ENCODE assay signal across 15 cellular contexts in the genomic region with DNA sequence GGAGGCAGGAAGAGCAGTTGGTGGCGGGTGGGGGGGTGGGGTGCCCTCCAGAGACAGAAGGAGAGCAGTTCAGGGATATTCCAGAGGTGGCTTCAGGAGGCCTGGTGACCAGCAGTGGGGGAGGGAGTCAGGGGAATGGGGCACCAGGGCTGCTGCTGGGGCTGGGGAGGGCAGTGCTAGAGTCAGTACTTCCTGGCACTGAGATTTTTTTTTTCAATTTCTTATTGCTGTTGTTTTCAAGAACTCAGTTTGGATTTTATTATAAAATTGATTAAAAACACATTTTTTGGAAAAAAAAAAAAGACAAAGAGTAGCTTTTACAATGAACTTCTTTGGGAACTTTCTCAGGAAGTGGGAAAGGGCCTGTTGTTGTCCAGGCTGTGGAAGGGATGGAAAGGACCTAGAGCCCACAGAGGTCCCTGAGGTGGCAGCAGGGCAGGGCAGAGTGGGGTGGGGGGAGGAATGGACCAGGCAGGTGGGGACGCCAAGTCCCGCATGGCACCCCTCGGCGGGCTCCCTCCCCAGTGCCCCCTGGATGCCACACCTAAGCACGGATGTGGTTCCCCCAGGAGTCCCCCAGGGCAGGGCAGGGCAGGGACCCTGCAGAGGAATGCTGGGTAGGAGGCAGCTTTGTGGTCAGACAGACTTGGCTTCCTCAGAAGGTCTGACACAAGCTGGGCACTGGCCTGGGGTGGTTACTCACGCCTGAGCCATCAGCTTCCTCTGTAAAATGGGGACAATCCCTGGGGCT. TPM values are rescaled to one million over a fixed set of nuclear protein-coding genes. Genes with fewer than 3 reads are reported as not detected.
DNase-seq lines count a peak whose midpoint lies in the region; ATAC-seq and TF ChIP-seq lines count a peak whose summit lies in the region.
"Had no signal": no experiment of that assay in that cellular context is flagged by ENCODE, and none has a peak within 500 bp of the region (broad histone marks: within the 10 kb centered on the region; RNA-seq: fewer than 3 reads in every experiment).

No MANE protein-coding gene starts in this region.

- WGBS in upper lobe of left lung, 2 donors: 51 to 71% methylated on average over 4 to 7 of the region's 7 CpGs

- H3K4me3 ChIP-seq in RWPE2 (ENCODE audit: severe bottlenecking): no peak overlapping the region
- no peak overlapping the region for H3K4me3 ChIP-seq in fibroblast of lung (replicated peaks in 1 of 4; ENCODE audit: control extremely low read depth in 1 of 4, insufficient read depth in 1 of 4, low read depth in 3 of 4, low read length in 4 of 4)
- no peak overlapping the region for H3K4me3 ChIP-seq in upper lobe of left lung

- no peak overlapping the region for H3K4me3 Mint-ChIP-seq in activated CD4-positive, alpha-beta memory T cell treated with anti-CD3 and anti-CD28 coated beads for 36 hours
- H3K4me3 Mint-ChIP-seq: endodermal cell; natural killer cell; T-helper 1 cell treated with Interleukin-12 subunit alpha and Interleukin-12 subunit beta and Interleukin-4 antibody, amounts not matched to agents 30 μg/mL and 1 μg/mL, for 36 hours had no signal

- H3K27me3 ChIP-seq in RWPE2 (ENCODE audit: insufficient read depth, poor library complexity, severe bottlenecking) (no peaks in the 10 kb centered on the region), fibroblast of lung (ENCODE audit: control insufficient read depth, insufficient read depth, low read length) (no peaks in the 10 kb centered on the region), upper lobe of left lung (no peaks in the 10 kb centered on the region)

- no peak overlapping the region for H3K27ac Mint-ChIP-seq in activated CD4-positive, alpha-beta memory T cell treated with anti-CD3 and anti-CD28 coated beads for 36 hours
- H3K27ac Mint-ChIP-seq: endodermal cell; natural killer cell; T-helper 1 cell treated with Interleukin-12 subunit alpha and Interleukin-12 subunit beta and Interleukin-4 antibody, amounts not matched to agents 30 μg/mL and 1 μg/mL, for 36 hours had no signal

- H3K4me1 Mint-ChIP-seq in activated CD4-positive, alpha-beta memory T cell treated with anti-CD3 and anti-CD28 coated beads for 36 hours (ENCODE audit: low read depth): no peaks in the 10 kb centered on the region
- H3K4me1 Mint-ChIP-seq: endodermal cell had no signal

- H3K9me3 Mint-ChIP-seq in activated CD4-positive, alpha-beta memory T cell treated with anti-CD3 and anti-CD28 coated beads for 36 hours: no peaks in the 10 kb centered on the region
- H3K9me3 Mint-ChIP-seq: endodermal cell; natural killer cell; T-helper 1 cell treated with Interleukin-12 subunit alpha and Interleukin-12 subunit beta and Interleukin-4 antibody, amounts not matched to agents 30 μg/mL and 1 μg/mL, for 36 hours had no signal

- no peaks in the 10 kb centered on the region for H4K20me1 ChIP-seq in fibroblast of lung (ENCODE audit: control insufficient read depth, extremely low read depth, insufficient read depth, low read length)

- H3K9ac ChIP-seq in fibroblast of lung (ENCODE audit: insufficient read depth, low read length): no peak overlapping the region

- no peak for TF ChIP-seq POLR2A in upper lobe of left lung (IDR thresholded peaks at IDR 0.05)

- peak; percentile 40 for ATAC-seq in RWPE2 (ENCODE audit: low read depth)
- ATAC-seq in upper lobe of left lung (ENCODE audit: low FRiP score in 2 of 2): peak; percentile 4 to 55
- no peak for ATAC-seq in GM19467 (IDR thresholded peaks at IDR 0.05; ENCODE audit: unreplicated experiment)
- no peak for ATAC-seq in HG03097 (IDR thresholded peaks at IDR 0.05; ENCODE audit: low FRiP score, unreplicated experiment)

- no peaks in the 10 kb centered on the region for H3K36me3 Mint-ChIP-seq in activated CD4-positive, alpha-beta memory T cell treated with anti-CD3 and anti-CD28 coated beads for 36 hours
- H3K36me3 Mint-ChIP-seq: natural killer cell had no signal

- H3K36me3 ChIP-seq in RWPE2 (ENCODE audit: low read depth) (no peaks in the 10 kb centered on the region), fibroblast of lung (ENCODE audit: control insufficient read depth, insufficient read depth, low read length) (no peaks in the 10 kb centered on the region), upper lobe of left lung (no peaks in the 10 kb centered on the region)

- H3K27ac ChIP-seq in RWPE2 (ENCODE audit: poor library complexity, severe bottlenecking) (peak overlapping the region; percentile 89), fibroblast of lung (ENCODE audit: insufficient read depth, low read length) (peak overlapping the region; percentile 53), upper lobe of left lung (peak overlapping the region; percentile 61 to 81 (median 63))

- H3K27me3 Mint-ChIP-seq in activated CD4-positive, alpha-beta memory T cell treated with anti-CD3 and anti-CD28 coated beads for 36 hours: peaks cover 18% of the 10 kb centered on the region

- H3K4me2 ChIP-seq in fibroblast of lung (ENCODE audit: extremely low read depth, insufficient read depth, low read length): no peak overlapping the region

- POLR2A ChIA-PET in activated CD4-positive, alpha-beta memory T cell treated with anti-CD3 and anti-CD28 coated beads for 36 hours (lab: Charles Lee): no interaction called here

- TF ChIP-seq CTCF in RWPE2 (IDR thresholded peaks at IDR 0.05; ENCODE audit: poor library complexity, severe bottlenecking) (peak; percentile 6), fibroblast of lung (conservative IDR thresholded peaks at IDR 0.05 in 1 of 2, IDR thresholded peaks at IDR 0.05 in 1 of 2; ENCODE audit: low read depth in 1 of 2, low read length in 2 of 2) (no peak), upper lobe of left lung (IDR thresholded peaks at IDR 0.05) (no peak)

- CTCF ChIA-PET in activated CD4-positive, alpha-beta memory T cell treated with anti-CD3 and anti-CD28 coated beads for 36 hours (lab: Charles Lee): interaction anchor here (0.6 to 2.0 kb wide), 2 partner anchors 72 to 320 kb away, joined by 3 to 6 read pairs; partner anchors contain the start of gene MESP1

- H3K9me3 ChIP-seq in RWPE2 (ENCODE audit: severe bottlenecking) (no peaks in the 10 kb centered on the region), fibroblast of lung (ENCODE audit: control insufficient read depth, insufficient read depth, low read depth, low read length) (no peaks in the 10 kb centered on the region), upper lobe of left lung (no peaks in the 10 kb centered on the region)

- no peak for TF ChIP-seq EP300 in upper lobe of left lung (IDR thresholded peaks at IDR 0.05)

- H3K4me1 ChIP-seq in RWPE2 (ENCODE audit: insufficient read depth, poor library complexity, severe bottlenecking): peaks cover 39% of the 10 kb centered on the region
- H3K4me1 ChIP-seq in fibroblast of lung (ENCODE audit: control insufficient read depth, extremely low read depth, insufficient read depth, low read length): peaks cover 31% of the 10 kb centered on the region
- peaks cover 6 to 20% (median 12%) of the 10 kb centered on the region in 4 donors for H3K4me1 ChIP-seq in upper lobe of left lung

- no peaks in the 10 kb centered on the region for H3K79me2 ChIP-seq in fibroblast of lung (ENCODE audit: control insufficient read depth, insufficient read depth, low read length)

- DNase-seq in NCI-H2171 (lab: John Stamatoyannopoulos, UW) (peak; percentile 48), NCI-H2171 treated with DMSO at 0.1 percent for 48 hours (lab: John Stamatoyannopoulos, UW) (no peak), RWPE2 (ENCODE audit: low spot score) (no peak), fibroblast of lung (ENCODE audit: low read depth in 2 of 2) (peak; percentile 38 to 50), upper lobe of left lung (peak; percentile 67 to 77)
- DNase-seq in activated CD4-positive, alpha-beta memory T cell treated with anti-CD3 and anti-CD28 coated beads for 36 hours: no peak
- DNase-seq: ACHN; endodermal cell; natural killer cell; NCI-H524 treated with DMSO at 0.1 percent for 48 hours; stimulated activated naive CD4-positive, alpha-beta T cell had no signal

- intact Hi-C loops in activated CD4-positive, alpha-beta memory T cell treated with anti-CD3 and anti-CD28 coated beads for 36 hours (cut with micrococcal nuclease): no loop called here

- H2AFZ ChIP-seq in fibroblast of lung (ENCODE audit: low read length): no peak overlapping the region

RNA-seq across cellular contexts. Expression of gene ANPEP, which starts 8.5 kb away (rescaled TPM):
- total RNA-seq in fibroblast of lung (21.6 and 70.8 TPM in 2 replicates), upper lobe of left lung (100 to 1,000 TPM in 3 of 6 donors, 10 to 100 TPM in 3; 52.7 to 201 (median 98.9) TPM)
- polyA plus RNA-seq in fibroblast of lung: 72.8 and 116 TPM in 2 replicates
- 144 and 173 TPM in 2 replicates for polyA plus RNA-seq in fibroblast of lung (2012)
- polyA minus RNA-seq in fibroblast of lung (ENCODE audit: low replicate concordance): 363 and 403 TPM in 2 replicates
- total RNA-seq in activated CD4-positive, alpha-beta memory T cell treated with anti-CD3 and anti-CD28 coated beads for 36 hours: under 1 TPM; 0.12 to 0.14 TPM
- total RNA-seq: activated CD8-positive, alpha-beta memory T cell treated with anti-CD3 and anti-CD28 coated beads for 36 hours had no signal

RNA-seq across cellular contexts. Expression of gene MESP2, which starts 47.0 kb away (rescaled TPM):
- total RNA-seq in fibroblast of lung (0.77 and 0.99 TPM in 2 replicates), upper lobe of left lung (under 1 TPM in 1 of 6 donors, not detected in 5; 0.26 TPM)
- polyA plus RNA-seq in fibroblast of lung: 0.24 TPM in 1 of 2 replicates, not detected in the other
- polyA plus RNA-seq in fibroblast of lung (2012): 0.16 and 0.33 TPM in 2 replicates
- polyA minus RNA-seq in fibroblast of lung (ENCODE audit: low replicate concordance): not detected in 2 replicates
- not detected for total RNA-seq in activated CD4-positive, alpha-beta memory T cell treated with anti-CD3 and anti-CD28 coated beads for 36 hours
- total RNA-seq: activated CD8-positive, alpha-beta memory T cell treated with anti-CD3 and anti-CD28 coated beads for 36 hours; natural killer cell had no signal

Comparison
In these comparisons a context has a peak if more than half of its experiments do, and no peak if none do; other contexts are left out.
1. DNase-seq: peak in NCI-H2171 (single experiment), fibroblast of lung (2 of 2) and upper lobe of left lung (2 of 2); none in NCI-H2171 treated with DMSO at 0.1 percent for 48 hours (single experiment), RWPE2 (single experiment) and activated CD4-positive, alpha-beta memory T cell treated with anti-CD3 and anti-CD28 coated beads for 36 hours (single experiment).
2. ATAC-seq: peak in RWPE2 (single experiment) and upper lobe of left lung (2 of 2); none in GM19467 (single experiment) and HG03097 (single experiment).
3. RNA of gene ANPEP, which starts 8.5 kb away (total RNA-seq): 52.7 to 201 TPM in upper lobe of left lung and 21.6 to 70.8 TPM in fibroblast of lung; 0.12 to 0.14 TPM in activated CD4-positive, alpha-beta memory T cell treated with anti-CD3 and anti-CD28 coated beads for 36 hours; every median in the first group is over 10 times any median in the second.
4. Peak in every context shown above with its lines, with median percentiles within 50 percentile points of each other: H3K27ac ChIP-seq.